Comparison of ENCODE assay signal across 8 cellular contexts in genomic region chr17:28711723-28712036, GRCh38. TPM values are rescaled to one million over a fixed set of nuclear protein-coding genes. Genes with fewer than 3 reads are reported as not detected.
DNase-seq lines count a peak whose midpoint lies in the region; ATAC-seq and TF ChIP-seq lines count a peak whose summit lies in the region.

PROCA1 (minus strand) TSS chr17:28711888; CDS start chr17:28711660, 228 bp downstream.

- H3K4me1 Mint-ChIP-seq in CD4-positive, alpha-beta memory T cell, result peaks cover 13 to 30% (median 19%) of the 10 kb centered on the region in 4 donors

- intact Hi-C loops in CD4-positive, alpha-beta memory T cell (cut with micrococcal nuclease), result loop anchor here (1.0 to 2.0 kb wide), 2 partner anchors 8 to 49 kb away; partner anchors contain the start of genes RPL23A and SUPT6H

- peaks cover 10% of the 10 kb centered on the region for H3K27me3 ChIP-seq in CD4-positive, alpha-beta memory T cell (ENCODE audit: insufficient read depth, low read length)
- H3K27me3 ChIP-seq in osteoblast (ENCODE audit: insufficient read depth, low read length), result no peaks in the 10 kb centered on the region

- POLR2A ChIA-PET in CD4-positive, alpha-beta memory T cell (lab: Charles Lee; ENCODE audit: partially characterized antibody), result interaction anchor here (0.8 to 7.3 kb wide), 18 partner anchors 10 to 241 kb away, joined by 3 to 93 read pairs (median 7); partner anchors contain the start of genes BLTP2, DHRS13, FLOT2 and NEK8

- H3K4me1 ChIP-seq in CD4-positive, alpha-beta memory T cell (ENCODE audit: insufficient read depth, low read length), result peaks cover 13% of the 10 kb centered on the region
- H3K4me1 ChIP-seq in osteoblast (ENCODE audit: insufficient read depth, low read length), result peaks cover 32% of the 10 kb centered on the region

- H3K27me3 Mint-ChIP-seq in CD4-positive, alpha-beta memory T cell, result peaks cover 6 to 14% of the 10 kb centered on the region in 2 donors

- TF ChIP-seq CTCF in epithelial cell of esophagus (IDR thresholded peaks at IDR 0.05; ENCODE audit: insufficient read depth, low read depth, low read length, missing control alignments), result no peak
- no peak for TF ChIP-seq CTCF in osteoblast (IDR thresholded peaks at IDR 0.05; ENCODE audit: extremely low read depth, low read depth, low read length)

- CTCF ChIA-PET in CD4-positive, alpha-beta memory T cell (lab: Charles Lee; ENCODE audit: partially characterized antibody), result interaction anchor here (1.1 to 3.5 kb wide), 8 partner anchors 8 to 376 kb away, joined by 3 to 22 read pairs (median 6); partner anchors contain the start of genes IFT20, NEK8, RPL23A and TLCD1

- peaks cover 3 to 4% of the 10 kb centered on the region in 2 donors for H3K36me3 Mint-ChIP-seq in CD4-positive, alpha-beta memory T cell

- peak within 1 kb of the TSS; percentile 93 for H3K4me2 ChIP-seq in osteoblast (ENCODE audit: insufficient read depth, low read length)

- peak within 1 kb of the TSS; percentile 91 to 95 (median 94) for H3K4me3 Mint-ChIP-seq in CD4-positive, alpha-beta memory T cell

- H3K79me2 ChIP-seq in osteoblast (ENCODE audit: insufficient read depth, low read length), result peaks cover 19% of the 10 kb centered on the region

- H3K4me3 ChIP-seq in CD4-positive, alpha-beta memory T cell (ENCODE audit: low read length in 2 of 2), result peak within 1 kb of the TSS; percentile 63 to 69
- H3K4me3 ChIP-seq in SK-N-MC, result peak within 1 kb of the TSS; percentile 81
- peak within 1 kb of the TSS; percentile 57 for H3K4me3 ChIP-seq in epithelial cell of esophagus (ENCODE audit: low read length)
- H3K4me3 ChIP-seq in osteoblast (ENCODE audit: insufficient read depth, low read length), result peak within 1 kb of the TSS; percentile 77

- DNase-seq in CD4-positive, alpha-beta memory T cell, result peak in 1 of 5 donors; percentile 53
- DNase-seq in SK-N-MC (ENCODE audit: low read depth, low spot score) (no peak), epithelial cell of esophagus (ENCODE audit: low read depth) (no peak), osteoblast (ENCODE audit: insufficient read length, low spot score, missing footprints) (peak; percentile 86), RPMI8226 (no peak), kidney glomerular epithelial cell (lab: John Stamatoyannopoulos, UW) (no peak), DMS53 treated with DMSO at 0.1 percent for 48 hours (lab: John Stamatoyannopoulos, UW; ENCODE audit: unreplicated experiment) (no peak)

- H3K27ac Mint-ChIP-seq in CD4-positive, alpha-beta memory T cell, result peak within 1 kb of the TSS; percentile 92 to 97 (median 96)

- H3K9ac ChIP-seq in SK-N-MC (ENCODE audit: insufficient read length), result peak within 1 kb of the TSS; percentile 73

- peaks cover 0 to 2% (median 0%) of the 10 kb centered on the region in 8 donors for H3K9me3 Mint-ChIP-seq in CD4-positive, alpha-beta memory T cell

- H4K20me1 ChIP-seq in osteoblast (ENCODE audit: insufficient read depth, low read length), result peaks cover 28% of the 10 kb centered on the region

- H3K27ac ChIP-seq in CD4-positive, alpha-beta memory T cell (ENCODE audit: low read depth, low read length), result peak within 1 kb of the TSS; percentile 85
- H3K27ac ChIP-seq in SK-N-MC (peak within 1 kb of the TSS; percentile 74), osteoblast (ENCODE audit: low read depth, low read length) (peak within 1 kb of the TSS; percentile 76)

- no peaks in the 10 kb centered on the region for H3K36me3 ChIP-seq in CD4-positive, alpha-beta memory T cell (ENCODE audit: insufficient read depth, low read length)
- H3K36me3 ChIP-seq in SK-N-MC (ENCODE audit: insufficient read depth, low read length) (peaks cover 28% of the 10 kb centered on the region; the same call in 1 of the 2 replicates), osteoblast (ENCODE audit: insufficient read depth, low read length) (peaks cover 35% of the 10 kb centered on the region)

- H2AFZ ChIP-seq in osteoblast (ENCODE audit: low read length), result peak within 1 kb of the TSS; percentile 69

- peak; percentile 14 for ATAC-seq in GM21825 (IDR thresholded peaks at IDR 0.05; ENCODE audit: unreplicated experiment)

- H3K9me3 ChIP-seq in CD4-positive, alpha-beta memory T cell (ENCODE audit: control insufficient read depth in 1 of 2, low read length in 2 of 2), result no peaks in the 10 kb centered on the region
- no peaks in the 10 kb centered on the region for H3K9me3 ChIP-seq in SK-N-MC (ENCODE audit: low read depth, low read length)
- no peaks in the 10 kb centered on the region for H3K9me3 ChIP-seq in osteoblast (ENCODE audit: low read depth, low read length)

RNA-seq across cellular contexts. Expression of gene PROCA1, which starts in this region (rescaled TPM):
- total RNA-seq in CD4-positive, alpha-beta memory T cell, result 10 to 100 TPM; 14.3 to 17.4 TPM
- polyA plus RNA-seq in CD4-positive, alpha-beta memory T cell, result 1 to 10 TPM in 1 of 2 donors, under 1 TPM in 1; 0.12 to 1.4 TPM
- total RNA-seq in osteoblast, result 0.36 and 0.88 TPM in 2 replicates

Comparison
In these comparisons a context has a peak if more than half of its experiments do, and no peak if none do; other contexts are left out.
1. Peak in DNase-seq, H3K4me3 ChIP-seq, H3K27ac ChIP-seq and H3K4me2 ChIP-seq in osteoblast; RNA of the gene not detected or under 1 TPM.